21 cellular contexts compared by ENCODE assay signal in the genomic region with DNA sequence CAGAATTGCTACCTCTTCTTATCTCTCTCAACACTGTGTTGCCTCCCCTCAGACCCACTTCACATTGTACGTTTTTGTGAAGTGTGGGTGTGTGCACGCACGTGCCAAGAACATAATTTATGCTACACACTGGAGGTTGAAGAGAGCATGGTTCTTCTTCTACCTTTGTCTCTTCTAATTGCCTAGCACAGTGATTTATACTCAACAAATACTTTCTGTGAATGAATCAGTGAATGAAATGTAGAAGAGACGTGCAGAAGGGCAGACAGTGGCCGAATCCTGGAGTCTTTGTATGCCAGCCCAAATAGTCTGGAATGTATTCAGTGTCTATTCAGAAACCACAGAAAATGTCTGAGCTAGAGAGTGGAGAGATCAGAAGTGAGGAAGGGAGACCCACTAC. TPM values are rescaled to one million over a fixed set of nuclear protein-coding genes. Genes with fewer than 3 reads are reported as not detected.
DNase-seq lines count a peak whose midpoint lies in the region; ATAC-seq, FAIRE-seq and TF ChIP-seq lines count a peak whose summit lies in the region.
"Had no signal": no experiment of that assay in that cellular context is flagged by ENCODE, and none has a peak within 500 bp of the region (broad histone marks: within the 10 kb centered on the region; RNA-seq: fewer than 3 reads in every experiment).

No MANE protein-coding gene starts in this region.

- dilution Hi-C loops in IMR-90 (cut with HindIII; ENCODE audit: low sequenced_read_pairs, unreplicated experiment), result no loop called here

- no peak overlapping the region for H3K27ac ChIP-seq in IMR-90 (ENCODE audit: insufficient read depth, low read length)
- peak overlapping the region; percentile 21 for H3K27ac ChIP-seq in astrocyte (ENCODE audit: low read depth, low read length)
- H3K27ac ChIP-seq in CD8-positive, alpha-beta memory T cell (ENCODE audit: low read depth, low read length), result no peak overlapping the region
- H3K27ac ChIP-seq: HL-60, left lung, SK-N-MC had no signal

- TF ChIP-seq CTCF in IMR-90 (conservative IDR thresholded peaks at IDR 0.05; ENCODE audit: low read depth, low read length) (no peak), astrocyte (IDR thresholded peaks at IDR 0.05; ENCODE audit: insufficient read depth, low read depth, low read length) (no peak), mesothelial cell of epicardium (IDR thresholded peaks at IDR 0.05; ENCODE audit: unreplicated experiment) (no peak)

- CTCF ChIA-PET in IMR-90 (lab: Yijun Ruan, JAX), result interaction anchor here (3.2 kb wide), 1 partner anchor 212 kb away, joined by 17 read pairs; no protein-coding TSS in a partner anchor
- CTCF ChIA-PET in CD8-positive, alpha-beta memory T cell (lab: Charles Lee), result interaction anchor here (0.7 to 7.6 kb wide), 4 partner anchors 81 to 242 kb away, joined by 3 to 114 read pairs (median 7); no protein-coding TSS in a partner anchor

- peaks cover 0 to 17% of the 10 kb centered on the region in 2 experiments; a peak in 2 of 4 replicates for H3K79me1 ChIP-seq in IMR-90 (ENCODE audit: low read depth in 1 of 2, low read length in 2 of 2)

- no peak overlapping the region for H3K56ac ChIP-seq in IMR-90 (ENCODE audit: extremely low read depth, insufficient read depth, low read length)

- in situ Hi-C loops in IMR-90 (cut with MboI; ENCODE audit: low sequenced_read_pairs), result no loop called here

- peaks cover 4% of the 10 kb centered on the region for H3K79me2 ChIP-seq in astrocyte (ENCODE audit: insufficient read depth, low read length)

- peak overlapping the region; percentile 38; the same call in 1 of the 2 replicates for H3K4ac ChIP-seq in IMR-90 (ENCODE audit: low read depth, low read length)

- 0% methylated on average over 1 of the region's 5 CpGs; no CpG with 5 or more reads in 1 of the 2 experiments for WGBS in IMR-90 (ENCODE audit: extremely low coverage in 2 of 2, insufficient read length in 1 of 2), 2 experiments

- peak overlapping the region; percentile 90 for H2AK5ac ChIP-seq in IMR-90 (ENCODE audit: low read depth, low read length)

- TF ChIP-seq RAD21 in IMR-90 (IDR thresholded peaks at IDR 0.05; ENCODE audit: low read length), result no peak

- H3K9me1 ChIP-seq in IMR-90 (ENCODE audit: insufficient read depth, low read length), result no peaks in the 10 kb centered on the region

- H3K27me3 Mint-ChIP-seq in astrocyte (ENCODE audit: low read depth, unreplicated experiment) (no peaks in the 10 kb centered on the region), mesothelial cell of epicardium (ENCODE audit: low read depth) (no peaks in the 10 kb centered on the region)
- H3K27me3 Mint-ChIP-seq in CD8-positive, alpha-beta memory T cell, result peaks cover 10 to 24% of the 10 kb centered on the region in 2 donors
- H3K27me3 Mint-ChIP-seq: IgD-negative memory B cell had no signal

- ATAC-seq in IMR-90 (ENCODE audit: low read depth) (no peak), HG02610 (IDR thresholded peaks at IDR 0.05; ENCODE audit: unreplicated experiment) (no peak), HG02870 (IDR thresholded peaks at IDR 0.05; ENCODE audit: unreplicated experiment) (no peak)
- ATAC-seq: activated CD8-positive, alpha-beta T cell treated with anti-CD3 and anti-CD28 coated beads for 36 hours; esophagus mucosa; left lung; mucosa of descending colon had no signal

- H3K9ac ChIP-seq in IMR-90 (ENCODE audit: low read depth, low read length), result peak overlapping the region; percentile 62; the same call in 1 of the 2 replicates
- H3K9ac ChIP-seq in astrocyte (ENCODE audit: low read length), result peak overlapping the region; percentile 7

- H3K4me1 Mint-ChIP-seq in astrocyte (ENCODE audit: low read depth, unreplicated experiment) (peaks cover 12% of the 10 kb centered on the region), mesothelial cell of epicardium (peaks cover 15% of the 10 kb centered on the region)
- H3K4me1 Mint-ChIP-seq in CD8-positive, alpha-beta memory T cell, result peaks cover 10% of the 10 kb centered on the region in 3 donors

- peak overlapping the region; percentile 91; the same call in 1 of the 2 replicates for H3K18ac ChIP-seq in IMR-90 (ENCODE audit: low read depth, low read length)

- DNase-seq in ELR (ENCODE audit: low read depth) (peak; percentile 44), IMR-90 (peak; percentile 57), astrocyte (ENCODE audit: low read depth) (peak; percentile 72), mesothelial cell of epicardium (ENCODE audit: low spot score in 2 of 2, unreplicated experiment in 2 of 2) (no peak), amygdala (lab: John Stamatoyannopoulos, UW) (no peak)
- DNase-seq in CD8-positive, alpha-beta memory T cell, result no peak
- DNase-seq: activated CD8-positive, alpha-beta T cell treated with anti-CD3 and anti-CD28 coated beads for 36 hours; amniotic stem cell; effector CD8-positive, alpha-beta T cell; left lung; mucosa of descending colon; NCI-H1694; NCI-H2227 treated with DMSO at 0.1 percent for 48 hours; stimulated activated CD8-positive, alpha-beta memory T cell treated with anti-CD3 and anti-CD28 coated beads, Interleukin-4, amount 100 ng/mL, for 48 hours had no signal

- POLR2A ChIA-PET in IMR-90 (lab: Charles Lee; ENCODE audit: unreplicated experiment), result no interaction called here
- POLR2A ChIA-PET in CD8-positive, alpha-beta memory T cell (lab: Charles Lee), result no interaction called here

- H3K4me1 ChIP-seq in IMR-90 (ENCODE audit: control insufficient read depth, insufficient read depth, low read length), result peaks cover 2% of the 10 kb centered on the region
- H3K4me1 ChIP-seq in astrocyte (ENCODE audit: insufficient read depth, low read length), result peaks cover 27% of the 10 kb centered on the region
- peaks cover 13% of the 10 kb centered on the region for H3K4me1 ChIP-seq in CD8-positive, alpha-beta memory T cell (ENCODE audit: insufficient read depth, low read length)

- H3K9me3 ChIP-seq in IMR-90 (ENCODE audit: control insufficient read depth, insufficient read depth, low read length) (no peaks in the 10 kb centered on the region), astrocyte (ENCODE audit: insufficient read depth, low read depth, low read length) (no peaks in the 10 kb centered on the region)
- no peaks in the 10 kb centered on the region for H3K9me3 ChIP-seq in CD8-positive, alpha-beta memory T cell (ENCODE audit: low read length)
- H3K9me3 ChIP-seq: left lung, mucosa of descending colon had no signal

- intact Hi-C loops in IMR-90 (cut with micrococcal nuclease), result no loop called here

- H3K36me3 ChIP-seq in IMR-90 (ENCODE audit: control insufficient read depth, insufficient read depth, low read length) (no peaks in the 10 kb centered on the region), astrocyte (ENCODE audit: insufficient read depth, low read length) (no peaks in the 10 kb centered on the region)
- no peaks in the 10 kb centered on the region for H3K36me3 ChIP-seq in CD8-positive, alpha-beta memory T cell (ENCODE audit: insufficient read depth, low read length)
- H3K36me3 ChIP-seq: left lung had no signal

- H3K4me2 ChIP-seq in IMR-90 (ENCODE audit: low read depth, low read length) (peak overlapping the region; percentile 85; the same call in 1 of the 2 replicates), astrocyte (ENCODE audit: low read length) (peak overlapping the region; percentile 58)

- H4K5ac ChIP-seq in IMR-90 (ENCODE audit: low read depth, low read length), result no peak overlapping the region; the same call in 1 of the 2 replicates

- H3K27ac Mint-ChIP-seq in astrocyte (ENCODE audit: unreplicated experiment) (peak overlapping the region; percentile 94), mesothelial cell of epicardium (peak overlapping the region; percentile 64)
- H3K27ac Mint-ChIP-seq in CD8-positive, alpha-beta memory T cell, result no peak overlapping the region
- H3K27ac Mint-ChIP-seq: activated CD8-positive, alpha-beta T cell treated with anti-CD3 and anti-CD28 coated beads for 36 hours; B cell had no signal

- peak overlapping the region; percentile 7; the same call in 1 of the 2 replicates for H2BK120ac ChIP-seq in IMR-90 (ENCODE audit: low read depth, low read length)

- H3K9me3 Mint-ChIP-seq in astrocyte (ENCODE audit: unreplicated experiment), result no peaks in the 10 kb centered on the region
- H3K9me3 Mint-ChIP-seq in mesothelial cell of epicardium, result no peaks in the 10 kb centered on the region
- no peaks in the 10 kb centered on the region for H3K9me3 Mint-ChIP-seq in CD8-positive, alpha-beta memory T cell
- H3K9me3 Mint-ChIP-seq: activated CD8-positive, alpha-beta T cell treated with anti-CD3 and anti-CD28 coated beads for 36 hours; IgD-negative memory B cell had no signal

- H3K36me3 Mint-ChIP-seq in astrocyte (ENCODE audit: low read depth, unreplicated experiment) (no peaks in the 10 kb centered on the region), mesothelial cell of epicardium (no peaks in the 10 kb centered on the region)
- peaks cover 0 to 5% (median 0%) of the 10 kb centered on the region in 3 donors for H3K36me3 Mint-ChIP-seq in CD8-positive, alpha-beta memory T cell
- H3K36me3 Mint-ChIP-seq: IgD-negative memory B cell had no signal

- H3K4me3 ChIP-seq in IMR-90 (ENCODE audit: insufficient read depth, low read depth, low read length) (no peak overlapping the region), astrocyte (ENCODE audit: insufficient read depth, low read depth, low read length) (no peak overlapping the region)
- no peak overlapping the region for H3K4me3 ChIP-seq in CD8-positive, alpha-beta memory T cell (ENCODE audit: low read length)
- H3K4me3 ChIP-seq: left lung, mucosa of descending colon, SK-N-MC had no signal

- H4K91ac ChIP-seq in IMR-90 (ENCODE audit: insufficient read depth, low read depth, low read length), result peak overlapping the region; percentile 65; the same call in 1 of the 2 replicates

- peak overlapping the region; percentile 41; the same call in 1 of the 2 replicates for H2BK20ac ChIP-seq in IMR-90 (ENCODE audit: low read depth, low read length)

- H2BK5ac ChIP-seq in IMR-90 (ENCODE audit: low read depth, low read length, poor library complexity, severe bottlenecking), result peak overlapping the region; percentile 92

- no peaks in the 10 kb centered on the region; the same call in 1 of the 2 replicates for H4K20me1 ChIP-seq in IMR-90 (ENCODE audit: insufficient read depth, low read length)
- H4K20me1 ChIP-seq in astrocyte (ENCODE audit: insufficient read depth, low read length), result no peaks in the 10 kb centered on the region

- peak overlapping the region; percentile 19 for H3K23ac ChIP-seq in IMR-90 (ENCODE audit: low read depth, low read length)

- no peak overlapping the region for H2AFZ ChIP-seq in IMR-90 (replicated peaks; ENCODE audit: low read length, poor library complexity)
- no peak overlapping the region for H2AFZ ChIP-seq in astrocyte (ENCODE audit: low read depth, low read length)

- no peak overlapping the region; the same call in 1 of the 2 replicates for H3K14ac ChIP-seq in IMR-90 (replicated peaks; ENCODE audit: low read depth, low read length)

- H2BK15ac ChIP-seq in IMR-90 (ENCODE audit: low read depth, low read length), result 0 out of 3 replicates have a peak overlapping the region, but pooled peaks have one; percentile 55

- TF ChIP-seq POLR2A in IMR-90 (IDR thresholded peaks at IDR 0.05; ENCODE audit: low read depth, low read length), result no peak

- no TSS peak for BruUV-seq in IMR-90 (replicated peaks; lab: Mats Ljungman, UMichigan)

- H4K8ac ChIP-seq in IMR-90 (ENCODE audit: low read depth in 2 of 2, low read length in 2 of 2), result peak overlapping the region in 1 of 2 experiments; percentile 44; a peak in 1 of 4 replicates

- H2AK9ac ChIP-seq in IMR-90 (replicated peaks; ENCODE audit: low read depth, low read length, poor library complexity), result no peak overlapping the region

- H3K4me3 Mint-ChIP-seq in astrocyte (ENCODE audit: unreplicated experiment) (no peak overlapping the region), mesothelial cell of epicardium (no peak overlapping the region)
- peak overlapping the region in 1 of 7 donors; percentile 23 for H3K4me3 Mint-ChIP-seq in CD8-positive, alpha-beta memory T cell
- H3K4me3 Mint-ChIP-seq: activated CD8-positive, alpha-beta T cell treated with anti-CD3 and anti-CD28 coated beads for 36 hours; B cell had no signal

- FAIRE-seq in astrocyte (lab: Jason Lieb, UNC), result peak; percentile 91

- H3K27me3 ChIP-seq in IMR-90 (ENCODE audit: control insufficient read depth, insufficient read depth, low read length) (no peaks in the 10 kb centered on the region), astrocyte (ENCODE audit: insufficient read depth, low read length) (no peaks in the 10 kb centered on the region)
- H3K27me3 ChIP-seq in CD8-positive, alpha-beta memory T cell (ENCODE audit: insufficient read depth, low read length, poor library complexity, severe bottlenecking), result peaks cover 6% of the 10 kb centered on the region

RNA-seq across cellular contexts. Expression of gene SAMD4A, which starts 4.6 kb away (rescaled TPM):
- total RNA-seq in IMR-90 (2012; rRNA removed), result 36.7 and 38.2 TPM in 2 replicates
- 20.0 and 22.9 TPM in 2 replicates for polyA plus RNA-seq in IMR-90 (2012; rRNA removed)
- 9.1 and 12.2 TPM in 2 replicates for polyA plus RNA-seq in IMR-90 (2012; cell fraction: cytosol; rRNA removed)
- polyA plus RNA-seq in IMR-90 (2012; cell fraction: nucleus; rRNA removed; ENCODE audit: low replicate concordance), result 27.3 and 38.9 TPM in 2 replicates
- total RNA-seq in astrocyte, result 68.2 and 69.0 TPM in 2 replicates
- 27.8 to 30.0 TPM (median 29.6 TPM) in 3 replicates for total RNA-seq in mesothelial cell of epicardium
- 1 to 10 TPM; 2.4 to 2.7 TPM for total RNA-seq in CD8-positive, alpha-beta memory T cell
- polyA plus RNA-seq in CD8-positive, alpha-beta memory T cell, result not detected

RNA-seq across cellular contexts. Expression of gene CGRRF1, which starts 52.6 kb away (rescaled TPM):
- 13.8 and 15.3 TPM in 2 replicates for total RNA-seq in IMR-90 (2012; rRNA removed)
- 5.1 and 6.0 TPM in 2 replicates for polyA plus RNA-seq in IMR-90 (2012; rRNA removed)
- polyA plus RNA-seq in IMR-90 (2012; cell fraction: cytosol; rRNA removed), result 1.1 and 2.3 TPM in 2 replicates
- 0.85 and 9.4 TPM in 2 replicates for polyA plus RNA-seq in IMR-90 (2012; cell fraction: nucleus; rRNA removed; ENCODE audit: low replicate concordance)
- 16.6 and 18.7 TPM in 2 replicates for total RNA-seq in astrocyte
- 15.4 to 17.1 TPM (median 16.8 TPM) in 3 replicates for total RNA-seq in mesothelial cell of epicardium
- 10 to 100 TPM; 13.3 to 15.3 TPM for total RNA-seq in CD8-positive, alpha-beta memory T cell
- 27.3 TPM for polyA plus RNA-seq in CD8-positive, alpha-beta memory T cell

Comparison
In these comparisons a context has a peak if more than half of its experiments do, and no peak if none do; other contexts are left out.
1. DNase-seq: peak in ELR (single experiment), IMR-90 (single experiment) and astrocyte (single experiment); none in mesothelial cell of epicardium (0 of 2), amygdala (0 of 56) and CD8-positive, alpha-beta memory T cell (0 of 5).
2. H3K27ac Mint-ChIP-seq: peak in astrocyte (single experiment) and mesothelial cell of epicardium (single experiment); none in CD8-positive, alpha-beta memory T cell (0 of 8).